15 cellular contexts compared by ENCODE assay signal in genomic region chr16:52873997-52874500, GRCh38.
DNase-seq lines count a peak whose midpoint lies in the region; ATAC-seq and TF ChIP-seq lines count a peak whose summit lies in the region.
"Had no signal": no experiment of that assay in that cellular context is flagged by ENCODE, and none has a peak within 500 bp of the region (broad histone marks: within the 10 kb centered on the region; RNA-seq: fewer than 3 reads in every experiment).

No MANE protein-coding gene starts in this region.

- TF ChIP-seq CTCF in endodermal cell (conservative IDR thresholded peaks at IDR 0.05) = no peak
- TF ChIP-seq CTCF in foreskin fibroblast (IDR thresholded peaks at IDR 0.05; ENCODE audit: low read depth, low read length) = no peak

- H3K36me3 ChIP-seq in HUES48 (ENCODE audit: control insufficient read depth, insufficient read depth, low read length) = no peaks in the 10 kb centered on the region
- H3K36me3 ChIP-seq in endodermal cell (ENCODE audit: control insufficient read depth, insufficient read depth, low read length) = no peaks in the 10 kb centered on the region

- 74% methylated on average over 3 of the region's 3 CpGs; no CpG with 5 or more reads in 1 of the 2 experiments for WGBS in endodermal cell (ENCODE audit: insufficient coverage in 1 of 2, insufficient read length in 1 of 2), 2 experiments

- DNase-seq in endodermal cell = no peak
- peak; percentile 37 for DNase-seq in iPS-NIHi11 (ENCODE audit: low spot score)
- no peak for DNase-seq in superior temporal gyrus (ENCODE audit: extremely low spot score)
- DNase-seq in occipital lobe (lab: John Stamatoyannopoulos, UW) = no peak
- DNase-seq in foreskin fibroblast = no peak
- DNase-seq: DMS79 treated with DMSO at 0.1 percent for 48 hours, MM.1S, NCI-H1092, NCI-H1436 treated with DMSO at 0.1 percent for 48 hours, NCI-H2029, Right ventricle myocardium superior, SK-N-SH had no signal

- no peak for ATAC-seq in HG03565 (IDR thresholded peaks at IDR 0.05; ENCODE audit: unreplicated experiment)

- H3K27me3 Mint-ChIP-seq in endodermal cell (ENCODE audit: insufficient read depth) = no peaks in the 10 kb centered on the region

- no peaks in the 10 kb centered on the region for H3K36me3 Mint-ChIP-seq in endodermal cell (ENCODE audit: low read depth)
- H3K36me3 Mint-ChIP-seq: CD14-positive monocyte had no signal

- peaks cover 4% of the 10 kb centered on the region for H3K4me1 Mint-ChIP-seq in endodermal cell
- H3K4me1 Mint-ChIP-seq: CD14-positive monocyte had no signal

- H3K9ac ChIP-seq in HUES48 (ENCODE audit: low read depth, low read length) = no peak overlapping the region
- no peak overlapping the region for H3K9ac ChIP-seq in endodermal cell (ENCODE audit: extremely low read depth, low read length, poor library complexity, severe bottlenecking)
- H3K9ac ChIP-seq: SK-N-SH had no signal

- H3K27me3 ChIP-seq in HUES48 (ENCODE audit: control insufficient read depth, insufficient read depth, low read length) (no peaks in the 10 kb centered on the region), endodermal cell (ENCODE audit: control insufficient read depth, insufficient read depth, low read length, poor library complexity, severe bottlenecking) (no peaks in the 10 kb centered on the region)

- no peak overlapping the region for H3K4me3 Mint-ChIP-seq in endodermal cell
- H3K4me3 Mint-ChIP-seq: CD14-positive monocyte had no signal

- H3K27ac Mint-ChIP-seq in endodermal cell = no peak overlapping the region
- H3K27ac Mint-ChIP-seq: CD14-positive monocyte had no signal

- no peak overlapping the region for H3K4me3 ChIP-seq in HUES48 (ENCODE audit: low read depth, low read length)
- no peak overlapping the region for H3K4me3 ChIP-seq in endodermal cell (ENCODE audit: low read length)
- H3K4me3 ChIP-seq in foreskin fibroblast (ENCODE audit: low read depth in 1 of 2, low read length in 2 of 2) = no peak overlapping the region

- peak overlapping the region; percentile 24 for H3K27ac ChIP-seq in HUES48 (ENCODE audit: low read depth, low read length)
- H3K27ac ChIP-seq in endodermal cell (ENCODE audit: low read depth, low read length) = peak overlapping the region; percentile 22

- no peaks in the 10 kb centered on the region for H3K9me3 ChIP-seq in HUES48 (ENCODE audit: control insufficient read depth, insufficient read depth, low read length)
- no peaks in the 10 kb centered on the region for H3K9me3 ChIP-seq in endodermal cell (ENCODE audit: control insufficient read depth, low read length)
- H3K9me3 ChIP-seq: SK-N-SH had no signal

- H3K4me1 ChIP-seq in HUES48 (ENCODE audit: control insufficient read depth, insufficient read depth, low read length) (peaks cover 19% of the 10 kb centered on the region), endodermal cell (ENCODE audit: control insufficient read depth, insufficient read depth, low read length) (no peaks in the 10 kb centered on the region)

- no peaks in the 10 kb centered on the region for H3K9me3 Mint-ChIP-seq in endodermal cell
